17 cellular contexts compared by ENCODE assay signal in the genomic region with DNA sequence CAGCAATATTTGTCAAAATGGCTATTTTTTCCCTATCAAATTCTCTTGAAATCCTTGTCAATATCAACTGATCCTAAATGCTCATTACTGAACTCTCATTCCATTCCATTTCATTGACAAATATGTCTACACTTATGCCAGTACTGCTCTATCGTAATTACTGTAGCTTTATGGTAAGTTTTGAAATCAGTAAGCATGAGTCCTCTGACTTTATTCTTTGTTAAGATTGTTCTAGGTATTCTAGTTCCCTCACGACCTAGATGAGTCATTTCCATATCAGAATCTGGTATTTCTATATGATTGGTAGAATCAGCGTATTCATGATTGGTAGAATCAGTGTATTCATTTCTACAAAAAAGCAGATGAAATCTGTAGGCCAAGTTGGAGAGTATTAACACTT.
"Had no signal": no experiment of that assay in that cellular context is flagged by ENCODE, and none has a peak within 500 bp of the region (broad histone marks: within the 10 kb centered on the region; RNA-seq: fewer than 3 reads in every experiment).

No MANE protein-coding gene starts in this region.

- H3K4me3 Mint-ChIP-seq: naive thymus-derived CD4-positive, alpha-beta T cell; stimulated activated memory B cell treated with anti-CD40 and anti-IgM and Interleukin-4, amounts not matched to agents 10 μg/mL and 1 μg/mL and 100 μg/mL, for 72 hours; T-helper 17 cell had no signal

- ATAC-seq: left lung; mucosa of descending colon; naive thymus-derived CD4-positive, alpha-beta T cell; stimulated activated memory B cell treated with anti-CD40 and anti-IgM and Interleukin-4, amounts not matched to agents 10 μg/mL and 1 μg/mL and 100 μg/mL, for 72 hours; T-helper 17 cell had no signal

- H3K9me3 ChIP-seq: mucosa of descending colon, vagina had no signal

- H3K27me3 Mint-ChIP-seq: naive thymus-derived CD4-positive, alpha-beta T cell; stimulated activated memory B cell treated with anti-CD40 and anti-IgM and Interleukin-4, amounts not matched to agents 10 μg/mL and 1 μg/mL and 100 μg/mL, for 72 hours; T-helper 17 cell had no signal

- H3K27me3 ChIP-seq: left lung, tibial nerve, vagina had no signal

- H3K4me1 ChIP-seq: left lung, tibial nerve, vagina had no signal

- H3K4me3 ChIP-seq: left lung, mucosa of descending colon, tibial nerve, vagina had no signal

- DNase-seq: activated CD4-positive, alpha-beta T cell treated with anti-CD3 and anti-CD28 coated beads, Interleukin-2, amount 50 U/mL, for 1 hour; activated effector memory CD4-positive, alpha-beta T cell treated with anti-CD3 and anti-CD28 coated beads, Interleukin-2, amount 50 U/mL, for 16 hours; aorta; cerebellar nuclear complex; effector CD8-positive, alpha-beta T cell; foreskin fibroblast; hippocampal formation; left lung; mucosa of descending colon; naive thymus-derived CD4-positive, alpha-beta T cell; substantia nigra; T-helper 17 cell had no signal

- FAIRE-seq: endothelial cell of umbilical vein, keratinocyte had no signal

- H3K27ac ChIP-seq: left lung, tibial nerve, vagina had no signal

- H3K27ac Mint-ChIP-seq: naive thymus-derived CD4-positive, alpha-beta T cell; stimulated activated memory B cell treated with anti-CD40 and anti-IgM and Interleukin-4, amounts not matched to agents 10 μg/mL and 1 μg/mL and 100 μg/mL, for 72 hours; T-helper 17 cell had no signal

- H3K4me1 Mint-ChIP-seq: stimulated activated memory B cell treated with anti-CD40 and anti-IgM and Interleukin-4, amounts not matched to agents 10 μg/mL and 1 μg/mL and 100 μg/mL, for 72 hours; T-helper 17 cell had no signal
